In the genomic region with DNA sequence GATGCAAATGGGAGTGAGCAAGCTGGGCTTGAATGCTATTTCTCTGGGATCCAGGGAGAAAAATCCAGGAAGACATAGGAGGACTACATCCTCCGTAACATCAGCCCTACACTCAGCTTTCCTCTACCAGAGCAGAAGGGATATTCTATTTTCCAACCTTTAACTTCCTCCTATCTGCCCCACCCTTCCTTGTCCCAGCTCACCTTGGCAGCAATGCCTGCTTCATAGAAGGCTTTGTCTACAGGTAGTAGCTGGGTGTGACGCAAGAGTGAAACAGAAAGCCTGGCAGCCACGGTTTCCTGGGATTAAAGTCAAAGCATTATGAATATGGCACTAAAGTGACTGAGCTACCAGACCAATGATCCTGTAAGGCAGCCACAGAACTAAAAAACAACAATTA, we compare ENCODE assay signal across 14 cellular contexts. TPM values are rescaled to one million over a fixed set of nuclear protein-coding genes. Genes with fewer than 3 reads are reported as not detected.
DNase-seq lines count a peak whose midpoint lies in the region; ATAC-seq, FAIRE-seq and TF ChIP-seq lines count a peak whose summit lies in the region.
"Had no signal": no experiment of that assay in that cellular context is flagged by ENCODE, and none has a peak within 500 bp of the region (broad histone marks: within the 10 kb centered on the region; RNA-seq: fewer than 3 reads in every experiment).

No MANE protein-coding gene starts in this region.

- intact Hi-C loops in kidney (cut with DNase I) = no loop called here

- peaks cover 33 to 39% of the 10 kb centered on the region in 2 donors for H3K36me3 ChIP-seq in kidney (ENCODE audit: control insufficient read depth in 1 of 2, insufficient read depth in 2 of 2, low read length in 2 of 2)
- peaks cover 10 to 65% (median 41%) of the 10 kb centered on the region in 4 donors for H3K36me3 ChIP-seq in upper lobe of left lung

- TF ChIP-seq POLR2A in upper lobe of left lung (IDR thresholded peaks at IDR 0.05) = peak in 1 of 4 donors; percentile 15

- WGBS in upper lobe of left lung, 2 donors = 54 to 62% methylated on average over 3 of the region's 3 CpGs

- no peaks in the 10 kb centered on the region for H3K27me3 Mint-ChIP-seq in activated naive CD4-positive, alpha-beta T cell treated with anti-CD3 and anti-CD28 coated beads, Interleukin-2, amount 50 U/mL, for 24 hours

- FAIRE-seq in kidney (lab: Jason Lieb, UNC) = no peak

- H3K27ac ChIP-seq in kidney (ENCODE audit: low read depth in 2 of 2, low read length in 2 of 2) (no peak overlapping the region), upper lobe of left lung (peak overlapping the region; percentile 42 to 72 (median 57))
- H3K27ac ChIP-seq: gastrocnemius medialis had no signal

- no peak overlapping the region for H3K4me3 Mint-ChIP-seq in activated naive CD4-positive, alpha-beta T cell treated with anti-CD3 and anti-CD28 coated beads, Interleukin-2, amount 50 U/mL, for 24 hours

- H3K27me3 ChIP-seq in upper lobe of left lung = no peaks in the 10 kb centered on the region
- H3K27me3 ChIP-seq: gastrocnemius medialis, MG63 had no signal

- no peak overlapping the region for H3K4me3 ChIP-seq in kidney (ENCODE audit: low read length in 2 of 2)
- no peak overlapping the region for H3K4me3 ChIP-seq in upper lobe of left lung
- H3K4me3 ChIP-seq: gastrocnemius medialis, MG63 had no signal

- H3K9me3 ChIP-seq in kidney (ENCODE audit: control insufficient read depth in 1 of 2, low read length in 2 of 2) (no peaks in the 10 kb centered on the region), upper lobe of left lung (no peaks in the 10 kb centered on the region)
- H3K9me3 ChIP-seq: gastrocnemius medialis, MG63 had no signal

- H3K4me1 Mint-ChIP-seq in activated naive CD4-positive, alpha-beta T cell treated with anti-CD3 and anti-CD28 coated beads, Interleukin-2, amount 50 U/mL, for 24 hours = peaks cover 9% of the 10 kb centered on the region

- TF ChIP-seq CTCF in kidney (IDR thresholded peaks at IDR 0.05; ENCODE audit: borderline replicate concordance, extremely low read depth, insufficient read depth) (no peak), upper lobe of left lung (IDR thresholded peaks at IDR 0.05) (no peak)

- H3K27ac Mint-ChIP-seq in activated naive CD4-positive, alpha-beta T cell treated with anti-CD3 and anti-CD28 coated beads, Interleukin-2, amount 50 U/mL, for 24 hours = peak overlapping the region; percentile 32

- peak in 1 of 2 donors; percentile 65 for ATAC-seq in upper lobe of left lung (ENCODE audit: low FRiP score in 2 of 2)
- no peak for ATAC-seq in GM18502 (IDR thresholded peaks at IDR 0.05; ENCODE audit: poor library complexity, unreplicated experiment)
- ATAC-seq in GM18909 (IDR thresholded peaks at IDR 0.05; ENCODE audit: poor library complexity, unreplicated experiment) = no peak
- ATAC-seq: activated CD4-positive, CD25-positive, alpha-beta regulatory T cell treated with anti-CD3 and anti-CD28 coated beads, Interleukin-2, amount 50 U/mL, for 24 hours; gastrocnemius medialis had no signal

- H3K4me1 ChIP-seq in kidney (ENCODE audit: control insufficient read depth in 1 of 2, insufficient read depth in 1 of 2, low read depth in 1 of 2, low read length in 2 of 2) = no peaks in the 10 kb centered on the region
- peaks cover 0 to 8% (median 2%) of the 10 kb centered on the region in 4 donors for H3K4me1 ChIP-seq in upper lobe of left lung

- no peak for TF ChIP-seq EP300 in upper lobe of left lung (IDR thresholded peaks at IDR 0.05)

- H3K9ac ChIP-seq in kidney (ENCODE audit: low read length in 2 of 2) = no peak overlapping the region

- no peaks in the 10 kb centered on the region for H3K9me3 Mint-ChIP-seq in activated naive CD4-positive, alpha-beta T cell treated with anti-CD3 and anti-CD28 coated beads, Interleukin-2, amount 50 U/mL, for 24 hours

- no peak for DNase-seq in activated naive CD4-positive, alpha-beta T cell (lab: John Stamatoyannopoulos, UW)
- DNase-seq in SW480 (ENCODE audit: low spot score) (peak; percentile 74), kidney (peak; percentile 76), upper lobe of left lung (peak in 1 of 2 donors; percentile 90)
- DNase-seq in activated CD8-positive, alpha-beta memory T cell treated with anti-CD3 and anti-CD28 coated beads for 24 hours = no peak
- DNase-seq: AML-193, GF-D8, MG63, NCI-H748 treated with DMSO at 0.1 percent for 48 hours had no signal

- peaks cover 1% of the 10 kb centered on the region for H3K36me3 Mint-ChIP-seq in activated naive CD4-positive, alpha-beta T cell treated with anti-CD3 and anti-CD28 coated beads, Interleukin-2, amount 50 U/mL, for 24 hours

RNA-seq across cellular contexts. Expression of a gene that starts 3.9 kb away (rescaled TPM):
- total RNA-seq in kidney (32.1 TPM), upper lobe of left lung (10 to 100 TPM; 13.8 to 39.7 (median 31.0) TPM)
- polyA plus RNA-seq in kidney (ENCODE audit: insufficient read depth, low read depth, low replicate concordance) = 17.2 TPM

RNA-seq across cellular contexts. Expression of a gene that starts 17.6 kb away (rescaled TPM):
- total RNA-seq in kidney (69.5 TPM), upper lobe of left lung (10 to 100 TPM; 46.5 to 81.5 (median 62.5) TPM)
- polyA plus RNA-seq in kidney (ENCODE audit: insufficient read depth, low read depth, low replicate concordance) = 56.5 TPM

RNA-seq across cellular contexts. Expression of a gene that starts 36.7 kb away (rescaled TPM):
- total RNA-seq in kidney = 60.7 TPM
- polyA plus RNA-seq in kidney (ENCODE audit: insufficient read depth, low read depth, low replicate concordance) = 50.7 TPM
- total RNA-seq in upper lobe of left lung = 10 to 100 TPM; 39.8 to 60.6 (median 55.3) TPM

RNA-seq across cellular contexts. Expression of a gene that starts 43.5 kb away (rescaled TPM):
- total RNA-seq in kidney (40.3 TPM), upper lobe of left lung (10 to 100 TPM; 24.3 to 80.6 (median 29.8) TPM)
- polyA plus RNA-seq in kidney (ENCODE audit: insufficient read depth, low read depth, low replicate concordance) = 25.9 TPM

RNA-seq across cellular contexts. Expression of a gene that starts 48.9 kb away (rescaled TPM):
- total RNA-seq in kidney (18.0 TPM), upper lobe of left lung (1 to 10 TPM in 5 of 6 donors, not detected in 1; 1.1 to 4.6 (median 2.6) TPM)
- polyA plus RNA-seq in kidney (ENCODE audit: insufficient read depth, low read depth, low replicate concordance) = 8.5 TPM

Comparison
In these comparisons a context has a peak if more than half of its experiments do, and no peak if none do; other contexts are left out.
1. DNase-seq: peak in SW480 (single experiment) and kidney (single experiment); none in activated naive CD4-positive, alpha-beta T cell (0 of 4) and activated CD8-positive, alpha-beta memory T cell treated with anti-CD3 and anti-CD28 coated beads for 24 hours (single experiment).
2. H3K27ac ChIP-seq: peak in upper lobe of left lung (4 of 4); none in kidney (0 of 2).